8 cellular contexts compared by ENCODE assay signal in genomic region chr15:63276342-63277043, GRCh38. TPM values are rescaled to one million over a fixed set of nuclear protein-coding genes. Genes with fewer than 3 reads are reported as not detected.
A peak's percentile ranks its signal among the peaks of the same experiment; 100 is the strongest.
DNase-seq lines count a peak whose midpoint lies in the region; ATAC-seq and TF ChIP-seq lines count a peak whose summit lies in the region.

No MANE protein-coding gene starts in this region.

- DNase-seq in CD4-positive, alpha-beta T cell = no peak
- DNase-seq in kidney epithelial cell (ENCODE audit: low read depth) (no peak), SW 1271 (lab: John Stamatoyannopoulos, UW) (no peak), NCI-H774 (lab: John Stamatoyannopoulos, UW) (no peak)

- no peak for ATAC-seq in CD4-positive, alpha-beta T cell (ENCODE audit: poor library complexity)
- ATAC-seq in HG02973 (IDR thresholded peaks at IDR 0.05; ENCODE audit: unreplicated experiment) (peak; percentile 1), GM18861 (IDR thresholded peaks at IDR 0.05; ENCODE audit: unreplicated experiment) (no peak)

- H3K4me1 Mint-ChIP-seq in CD4-positive, alpha-beta T cell (ENCODE audit: low read depth) = peaks cover 48% of the 10 kb centered on the region

- H3K9me3 Mint-ChIP-seq in CD4-positive, alpha-beta T cell = no peaks in the 10 kb centered on the region

- no peaks in the 10 kb centered on the region for H3K27me3 ChIP-seq in CD4-positive, alpha-beta T cell (ENCODE audit: control insufficient read depth, insufficient read depth, low read length)
- H3K27me3 ChIP-seq in kidney epithelial cell (ENCODE audit: control insufficient read depth, insufficient read depth, low read length) (no peaks in the 10 kb centered on the region), thymus (ENCODE audit: control insufficient read depth, insufficient read depth) (no peaks in the 10 kb centered on the region)

- H3K4me3 Mint-ChIP-seq in CD4-positive, alpha-beta T cell = peak overlapping the region; percentile 84

- CTCF ChIA-PET in CD4-positive, alpha-beta T cell (lab: Charles Lee) = interaction anchor here (0.9 to 1.1 kb wide), 4 partner anchors 32 to 190 kb away, joined by 3 to 4 read pairs (median 4); no protein-coding TSS in a partner anchor

- H3K27me3 Mint-ChIP-seq in CD4-positive, alpha-beta T cell = no peaks in the 10 kb centered on the region

- H3K4me3 ChIP-seq in kidney epithelial cell (ENCODE audit: low read depth, low read length) = peak overlapping the region; percentile 58
- peak overlapping the region; percentile 96 for H3K4me3 ChIP-seq in thymus (ENCODE audit: low read length)

- no peak for TF ChIP-seq CTCF in CD4-positive, alpha-beta T cell (IDR thresholded peaks at IDR 0.05)
- no peak for TF ChIP-seq CTCF in kidney epithelial cell (IDR thresholded peaks at IDR 0.05; ENCODE audit: insufficient read depth, low read length, poor library complexity, severe bottlenecking)

- H3K27ac Mint-ChIP-seq in CD4-positive, alpha-beta T cell = peak overlapping the region; percentile 50

- H3K36me3 ChIP-seq in kidney epithelial cell (ENCODE audit: control insufficient read depth, insufficient read depth, low read length) = no peaks in the 10 kb centered on the region
- no peaks in the 10 kb centered on the region for H3K36me3 ChIP-seq in thymus (ENCODE audit: control insufficient read depth, insufficient read depth)

- H3K9me3 ChIP-seq in CD4-positive, alpha-beta T cell (ENCODE audit: control insufficient read depth, low read length) = no peaks in the 10 kb centered on the region
- H3K9me3 ChIP-seq in thymus (ENCODE audit: control insufficient read depth) = no peaks in the 10 kb centered on the region

- POLR2A ChIA-PET in CD4-positive, alpha-beta T cell (lab: Charles Lee) = interaction anchor here (0.6 to 6.1 kb wide), 8 partner anchors 31 to 324 kb away, joined by 3 to 48 read pairs (median 4); partner anchors contain the start of genes RAB8B and USP3

- H3K4me1 ChIP-seq in thymus (ENCODE audit: control insufficient read depth, insufficient read depth, low read length) = peaks cover 6% of the 10 kb centered on the region

- intact Hi-C loops in CD4-positive, alpha-beta T cell (cut with DNase I, micrococcal nuclease) = loop anchor here (1.0 to 10.0 kb wide), 7 partner anchors 64 to 818 kb away; partner anchors contain the start of genes CIAO2A (in 1 of the 2), RPS27L (in 1 of the 2), SNX1 (in 1 of the 2) and TPM1 (in 1 of the 2)

- peaks cover 9% of the 10 kb centered on the region for H3K36me3 Mint-ChIP-seq in CD4-positive, alpha-beta T cell (ENCODE audit: low read depth)

- 25% methylated on average over 11 of the region's 11 CpGs for WGBS in thymus

- peak overlapping the region; percentile 47 for H3K27ac ChIP-seq in CD4-positive, alpha-beta T cell (ENCODE audit: low read depth, low read length)
- H3K27ac ChIP-seq in angular gyrus (ENCODE audit: low read depth, low read length) (peak overlapping the region; percentile 59), thymus (ENCODE audit: low read depth) (no peak overlapping the region)

RNA-seq across cellular contexts. Expression of gene APH1B, which starts 0.9 kb away (rescaled TPM):
- 10 to 100 TPM in 1 of 2 experiments, 1 to 10 TPM in 1; 9.3 to 11.6 TPM for total RNA-seq in CD4-positive, alpha-beta T cell
- 10.2 and 12.1 TPM in 2 replicates for total RNA-seq in kidney epithelial cell
- polyA plus RNA-seq in thymus = 9.5 TPM
